In the genomic region with DNA sequence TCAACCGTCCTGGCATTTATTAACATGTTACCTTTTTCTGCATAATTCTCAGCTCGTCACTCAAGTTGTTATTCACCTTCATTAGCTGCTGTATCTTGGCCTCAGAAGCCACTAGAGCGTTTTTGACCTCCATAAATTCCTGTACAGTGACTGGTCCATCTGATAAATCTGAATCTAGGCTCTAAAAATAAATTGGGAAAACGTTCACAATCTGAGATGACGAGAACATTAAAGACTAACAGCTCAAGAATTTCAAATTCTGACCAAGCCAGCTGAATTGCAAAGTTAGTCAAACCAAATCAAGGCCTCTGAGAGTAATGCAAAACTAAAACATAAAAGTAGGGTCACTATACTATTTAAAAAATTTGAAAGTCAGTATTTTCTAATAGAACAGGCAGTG, we compare ENCODE assay signal across 2 cellular contexts.
TF ChIP-seq lines count a peak whose summit lies in the region.

No MANE protein-coding gene starts in this region.

TF ChIP-seq in HepG2, 621 proteins besides CTCF, POLR2A, EP300 and RAD21:
- TF ChIP-seq RFX3 (CRISPR knock-in tag; IDR thresholded peaks at IDR 0.05) (no peak), KAT7 (CRISPR knock-in tag; IDR thresholded peaks at IDR 0.05; ENCODE audit: borderline replicate concordance) (no peak), RNF2 (conservative IDR thresholded peaks at IDR 0.05; ENCODE audit: low read depth) (no peak), HDAC2 (CRISPR knock-in tag; IDR thresholded peaks at IDR 0.05) (no peak), EED (CRISPR knock-in tag; IDR thresholded peaks at IDR 0.05) (no peak), ZNF720 (CRISPR knock-in tag; IDR thresholded peaks at IDR 0.05) (no peak), ZEB1 (IDR thresholded peaks at IDR 0.05; ENCODE audit: insufficient replicate concordance, low read depth) (no peak), ATF1 (CRISPR knock-in tag; IDR thresholded peaks at IDR 0.05) (no peak), SOX5 (CRISPR knock-in tag; IDR thresholded peaks at IDR 0.05; ENCODE audit: borderline replicate concordance) (no peak)
- TF ChIP-seq, protein P1, sequence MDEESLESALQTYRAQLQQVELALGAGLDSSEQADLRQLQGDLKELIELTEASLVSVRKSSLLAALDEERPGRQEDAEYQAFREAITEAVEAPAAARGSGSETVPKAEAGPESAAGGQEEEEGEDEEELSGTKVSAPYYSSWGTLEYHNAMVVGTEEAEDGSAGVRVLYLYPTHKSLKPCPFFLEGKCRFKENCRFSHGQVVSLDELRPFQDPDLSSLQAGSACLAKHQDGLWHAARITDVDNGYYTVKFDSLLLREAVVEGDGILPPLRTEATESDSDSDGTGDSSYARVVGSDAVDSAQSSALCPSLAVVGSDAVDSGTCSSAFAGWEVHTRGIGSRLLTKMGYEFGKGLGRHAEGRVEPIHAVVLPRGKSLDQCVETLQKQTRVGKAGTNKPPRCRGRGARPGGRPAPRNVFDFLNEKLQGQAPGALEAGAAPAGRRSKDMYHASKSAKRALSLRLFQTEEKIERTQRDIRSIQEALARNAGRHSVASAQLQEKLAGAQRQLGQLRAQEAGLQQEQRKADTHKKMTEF (CRISPR knock-in tag; IDR thresholded peaks at IDR 0.05): no peak
- TF ChIP-seq, protein P2, sequence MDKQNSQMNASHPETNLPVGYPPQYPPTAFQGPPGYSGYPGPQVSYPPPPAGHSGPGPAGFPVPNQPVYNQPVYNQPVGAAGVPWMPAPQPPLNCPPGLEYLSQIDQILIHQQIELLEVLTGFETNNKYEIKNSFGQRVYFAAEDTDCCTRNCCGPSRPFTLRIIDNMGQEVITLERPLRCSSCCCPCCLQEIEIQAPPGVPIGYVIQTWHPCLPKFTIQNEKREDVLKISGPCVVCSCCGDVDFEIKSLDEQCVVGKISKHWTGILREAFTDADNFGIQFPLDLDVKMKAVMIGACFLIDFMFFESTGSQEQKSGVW (CRISPR knock-in tag; IDR thresholded peaks at IDR 0.05; ENCODE audit: borderline replicate concordance): no peak
- TF ChIP-seq, protein P3, sequence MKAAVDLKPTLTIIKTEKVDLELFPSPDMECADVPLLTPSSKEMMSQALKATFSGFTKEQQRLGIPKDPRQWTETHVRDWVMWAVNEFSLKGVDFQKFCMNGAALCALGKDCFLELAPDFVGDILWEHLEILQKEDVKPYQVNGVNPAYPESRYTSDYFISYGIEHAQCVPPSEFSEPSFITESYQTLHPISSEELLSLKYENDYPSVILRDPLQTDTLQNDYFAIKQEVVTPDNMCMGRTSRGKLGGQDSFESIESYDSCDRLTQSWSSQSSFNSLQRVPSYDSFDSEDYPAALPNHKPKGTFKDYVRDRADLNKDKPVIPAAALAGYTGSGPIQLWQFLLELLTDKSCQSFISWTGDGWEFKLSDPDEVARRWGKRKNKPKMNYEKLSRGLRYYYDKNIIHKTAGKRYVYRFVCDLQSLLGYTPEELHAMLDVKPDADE (CRISPR knock-in tag; IDR thresholded peaks at IDR 0.05): no peak

TF ChIP-seq in K562, 482 proteins besides CTCF, POLR2A, EP300 and RAD21:
- TF ChIP-seq NR3C1 (CRISPR knock-in tag; IDR thresholded peaks at IDR 0.05): no peak
- TF ChIP-seq HDAC8 (tag; IDR thresholded peaks at IDR 0.05): no peak
- TF ChIP-seq, protein P4, sequence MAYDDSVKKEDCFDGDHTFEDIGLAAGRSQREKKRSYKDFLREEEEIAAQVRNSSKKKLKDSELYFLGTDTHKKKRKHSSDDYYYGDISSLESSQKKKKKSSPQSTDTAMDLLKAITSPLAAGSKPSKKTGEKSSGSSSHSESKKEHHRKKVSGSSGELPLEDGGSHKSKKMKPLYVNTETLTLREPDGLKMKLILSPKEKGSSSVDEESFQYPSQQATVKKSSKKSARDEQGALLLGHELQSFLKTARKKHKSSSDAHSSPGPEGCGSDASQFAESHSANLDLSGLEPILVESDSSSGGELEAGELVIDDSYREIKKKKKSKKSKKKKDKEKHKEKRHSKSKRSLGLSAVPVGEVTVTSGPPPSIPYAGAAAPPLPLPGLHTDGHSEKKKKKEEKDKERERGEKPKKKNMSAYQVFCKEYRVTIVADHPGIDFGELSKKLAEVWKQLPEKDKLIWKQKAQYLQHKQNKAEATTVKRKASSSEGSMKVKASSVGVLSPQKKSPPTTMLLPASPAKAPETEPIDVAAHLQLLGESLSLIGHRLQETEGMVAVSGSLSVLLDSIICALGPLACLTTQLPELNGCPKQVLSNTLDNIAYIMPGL (CRISPR knock-in tag; IDR thresholded peaks at IDR 0.05): no peak
- TF ChIP-seq HMG20A (CRISPR knock-in tag; conservative IDR thresholded peaks at IDR 0.05): no peak
- no peak for TF ChIP-seq COPS2 (conservative IDR thresholded peaks at IDR 0.05)
- TF ChIP-seq KLF13 (tag; IDR thresholded peaks at IDR 0.05; ENCODE audit: borderline replicate concordance, low read depth): no peak
- TF ChIP-seq, protein P5, sequence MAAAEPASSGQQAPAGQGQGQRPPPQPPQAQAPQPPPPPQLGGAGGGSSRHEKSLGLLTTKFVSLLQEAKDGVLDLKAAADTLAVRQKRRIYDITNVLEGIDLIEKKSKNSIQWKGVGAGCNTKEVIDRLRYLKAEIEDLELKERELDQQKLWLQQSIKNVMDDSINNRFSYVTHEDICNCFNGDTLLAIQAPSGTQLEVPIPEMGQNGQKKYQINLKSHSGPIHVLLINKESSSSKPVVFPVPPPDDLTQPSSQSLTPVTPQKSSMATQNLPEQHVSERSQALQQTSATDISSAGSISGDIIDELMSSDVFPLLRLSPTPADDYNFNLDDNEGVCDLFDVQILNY (CRISPR knock-in tag; IDR thresholded peaks at IDR 0.05): no peak
- no peak for TF ChIP-seq NFATC3 (IDR thresholded peaks at IDR 0.05)
- no peak for TF ChIP-seq ZNF695 (CRISPR knock-in tag; IDR thresholded peaks at IDR 0.05)
- TF ChIP-seq, protein P6, sequence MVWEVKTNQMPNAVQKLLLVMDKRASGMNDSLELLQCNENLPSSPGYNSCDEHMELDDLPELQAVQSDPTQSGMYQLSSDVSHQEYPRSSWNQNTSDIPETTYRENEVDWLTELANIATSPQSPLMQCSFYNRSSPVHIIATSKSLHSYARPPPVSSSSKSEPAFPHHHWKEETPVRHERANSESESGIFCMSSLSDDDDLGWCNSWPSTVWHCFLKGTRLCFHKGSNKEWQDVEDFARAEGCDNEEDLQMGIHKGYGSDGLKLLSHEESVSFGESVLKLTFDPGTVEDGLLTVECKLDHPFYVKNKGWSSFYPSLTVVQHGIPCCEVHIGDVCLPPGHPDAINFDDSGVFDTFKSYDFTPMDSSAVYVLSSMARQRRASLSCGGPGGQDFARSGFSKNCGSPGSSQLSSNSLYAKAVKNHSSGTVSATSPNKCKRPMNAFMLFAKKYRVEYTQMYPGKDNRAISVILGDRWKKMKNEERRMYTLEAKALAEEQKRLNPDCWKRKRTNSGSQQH (CRISPR knock-in tag; IDR thresholded peaks at IDR 0.05): no peak
- no peak for TF ChIP-seq POLR2AphosphoS5 (IDR thresholded peaks at IDR 0.05; ENCODE audit: control insufficient read depth, insufficient read depth, low read depth, low read length)
- TF ChIP-seq, protein P7, sequence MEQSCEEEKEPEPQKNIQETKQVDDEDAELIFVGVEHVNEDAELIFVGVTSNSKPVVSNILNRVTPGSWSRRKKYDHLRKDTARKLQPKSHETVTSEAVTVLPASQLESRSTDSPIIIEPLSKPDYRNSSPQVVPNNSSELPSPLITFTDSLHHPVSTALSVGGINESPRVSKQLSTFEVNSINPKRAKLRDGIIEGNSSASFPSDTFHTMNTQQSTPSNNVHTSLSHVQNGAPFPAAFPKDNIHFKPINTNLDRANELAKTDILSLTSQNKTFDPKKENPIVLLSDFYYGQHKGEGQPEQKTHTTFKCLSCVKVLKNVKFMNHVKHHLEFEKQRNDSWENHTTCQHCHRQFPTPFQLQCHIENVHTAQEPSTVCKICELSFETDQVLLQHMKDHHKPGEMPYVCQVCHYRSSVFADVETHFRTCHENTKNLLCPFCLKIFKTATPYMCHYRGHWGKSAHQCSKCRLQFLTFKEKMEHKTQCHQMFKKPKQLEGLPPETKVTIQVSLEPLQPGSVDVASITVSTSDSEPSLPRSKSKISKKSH (CRISPR knock-in tag; IDR thresholded peaks at IDR 0.05): no peak
- TF ChIP-seq YBX1 (IDR thresholded peaks at IDR 0.05): no peak
- TF ChIP-seq, protein P8, sequence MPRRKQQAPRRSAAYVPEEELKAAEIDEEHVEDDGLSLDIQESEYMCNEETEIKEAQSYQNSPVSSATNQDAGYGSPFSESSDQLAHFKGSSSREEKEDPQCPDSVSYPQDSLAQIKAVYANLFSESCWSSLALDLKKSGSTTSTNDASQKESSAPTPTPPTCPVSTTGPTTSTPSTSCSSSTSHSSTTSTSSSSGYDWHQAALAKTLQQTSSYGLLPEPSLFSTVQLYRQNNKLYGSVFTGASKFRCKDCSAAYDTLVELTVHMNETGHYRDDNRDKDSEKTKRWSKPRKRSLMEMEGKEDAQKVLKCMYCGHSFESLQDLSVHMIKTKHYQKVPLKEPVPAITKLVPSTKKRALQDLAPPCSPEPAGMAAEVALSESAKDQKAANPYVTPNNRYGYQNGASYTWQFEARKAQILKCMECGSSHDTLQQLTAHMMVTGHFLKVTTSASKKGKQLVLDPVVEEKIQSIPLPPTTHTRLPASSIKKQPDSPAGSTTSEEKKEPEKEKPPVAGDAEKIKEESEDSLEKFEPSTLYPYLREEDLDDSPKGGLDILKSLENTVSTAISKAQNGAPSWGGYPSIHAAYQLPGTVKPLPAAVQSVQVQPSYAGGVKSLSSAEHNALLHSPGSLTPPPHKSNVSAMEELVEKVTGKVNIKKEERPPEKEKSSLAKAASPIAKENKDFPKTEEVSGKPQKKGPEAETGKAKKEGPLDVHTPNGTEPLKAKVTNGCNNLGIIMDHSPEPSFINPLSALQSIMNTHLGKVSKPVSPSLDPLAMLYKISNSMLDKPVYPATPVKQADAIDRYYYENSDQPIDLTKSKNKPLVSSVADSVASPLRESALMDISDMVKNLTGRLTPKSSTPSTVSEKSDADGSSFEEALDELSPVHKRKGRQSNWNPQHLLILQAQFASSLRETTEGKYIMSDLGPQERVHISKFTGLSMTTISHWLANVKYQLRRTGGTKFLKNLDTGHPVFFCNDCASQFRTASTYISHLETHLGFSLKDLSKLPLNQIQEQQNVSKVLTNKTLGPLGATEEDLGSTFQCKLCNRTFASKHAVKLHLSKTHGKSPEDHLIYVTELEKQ (CRISPR knock-in tag; IDR thresholded peaks at IDR 0.05): no peak
- TF ChIP-seq PHF20 (IDR thresholded peaks at IDR 0.05; ENCODE audit: partially characterized antibody): no peak
- TF ChIP-seq, protein P9, sequence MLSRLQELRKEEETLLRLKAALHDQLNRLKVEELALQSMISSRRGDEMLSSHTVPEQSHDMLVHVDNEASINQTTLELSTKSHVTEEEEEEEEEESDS (CRISPR knock-in tag; IDR thresholded peaks at IDR 0.05): no peak
- TF ChIP-seq ADNP (tag; IDR thresholded peaks at IDR 0.05): no peak
- no peak for TF ChIP-seq MBD2 (IDR thresholded peaks at IDR 0.05; ENCODE audit: borderline replicate concordance, low read depth)
